In the genomic region with DNA sequence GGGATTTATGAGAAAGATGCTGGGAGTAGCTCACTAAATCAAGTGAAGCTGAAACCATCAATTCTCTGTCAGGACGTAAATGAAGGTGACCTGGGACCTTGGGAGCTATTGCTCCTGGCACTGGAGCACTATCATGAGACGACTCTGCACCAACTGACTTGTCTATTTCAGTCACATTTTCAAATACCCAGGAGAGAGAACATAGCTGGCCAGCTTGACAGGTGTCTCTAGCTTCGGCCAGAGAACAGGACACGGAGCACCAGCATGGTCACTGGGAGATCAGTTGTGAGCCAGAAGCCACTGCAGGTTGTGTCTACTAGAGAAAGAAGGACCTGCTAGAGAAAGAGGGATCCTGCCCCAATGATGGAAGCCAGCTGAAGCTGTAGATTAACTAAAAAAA, we compare ENCODE assay signal across 31 cellular contexts. TPM values are rescaled to one million over a fixed set of nuclear protein-coding genes. Genes with fewer than 3 reads are reported as not detected.
"Had no signal": no experiment of that assay in that cellular context is flagged by ENCODE, and none has a peak within 500 bp of the region (broad histone marks: within the 10 kb centered on the region; RNA-seq: fewer than 3 reads in every experiment).

No MANE protein-coding gene starts in this region.

- H3K9me3 ChIP-seq: heart left ventricle, lower lobe of right lung, ovary, sigmoid colon, tibial nerve, uterus had no signal

- DNase-seq: heart left ventricle; hypothalamus; immature natural killer cell; kidney; left colon; left ventricle myocardium superior; lower lobe of right lung; mammary epithelial cell; mesenchymal stem cell; naive B cell; natural killer cell; nephron progenitor cell; ovary; retina; right cardiac atrium; sigmoid colon; stimulated activated CD4-positive, alpha-beta T cell treated with anti-CD3 and anti-CD28 coated beads, Interleukin-1b, Interleukin-23, amount 100 ng/mL, for 48 hours; stimulated activated CD4-positive, alpha-beta T cell treated with anti-CD3 and anti-CD28 coated beads, Interleukin-2, amount 100 ng/mL, for 48 hours; stimulated activated CD4-positive, alpha-beta T cell treated with anti-CD3 and anti-CD28 coated beads, Interleukin-4, amount 100 ng/mL, for 4 hours; stimulated activated CD8-positive, alpha-beta memory T cell treated with anti-CD3 and anti-CD28 coated beads, Interleukin-4, amount 100 ng/mL, for 48 hours; stimulated activated naive CD4-positive, alpha-beta T cell treated with Interleukin-2 at 50 U/mL for 16 hours; stimulated activated naive CD8-positive, alpha-beta T cell treated with anti-CD3 and anti-CD28 coated beads, Interleukin-15, amount 100 ng/mL, for 72 hours; substantia nigra; uterus had no signal

- H3K4me3 ChIP-seq: heart left ventricle, lower lobe of right lung, neural progenitor cell, ovary, sigmoid colon, smooth muscle cell, tibial nerve, uterus had no signal

- H3K4me1 ChIP-seq: lower lobe of right lung, sigmoid colon, tibial nerve, uterus had no signal

- H3K27ac ChIP-seq: heart left ventricle, lower lobe of right lung, neural progenitor cell, ovary, sigmoid colon, tibial nerve, uterus had no signal

- H3K27me3 ChIP-seq: heart left ventricle, neural progenitor cell, ovary, sigmoid colon, tibial nerve, uterus had no signal

- ATAC-seq: heart left ventricle; left colon; left ventricle myocardium superior; lower lobe of right lung; natural killer cell; right cardiac atrium; stimulated activated memory B cell treated with anti-CD40 and anti-IgM and Interleukin-4, amounts not matched to agents 10 μg/mL and 1 μg/mL and 100 μg/mL, for 72 hours; stimulated activated naive CD8-positive, alpha-beta T cell treated with anti-CD3 and anti-CD28 coated beads, Interleukin-15, amount 100 ng/mL, for 72 hours had no signal

- H3K36me3 ChIP-seq: heart left ventricle, lower lobe of right lung, neural progenitor cell, ovary, sigmoid colon, tibial nerve, uterus had no signal

RNA-seq across cellular contexts. Expression of gene ATOH7, which starts 17.4 kb away (rescaled TPM):
- total RNA-seq: left ventricle myocardium superior, lower lobe of right lung, mammary epithelial cell, mucosa of gallbladder, natural killer cell, omental fat pad, right cardiac atrium, smooth muscle cell, ureter, uterus had no signal
- polyA plus RNA-seq: heart left ventricle, immature natural killer cell had no signal
